Comparison of ENCODE assay signal across 7 cellular contexts in the genomic region with DNA sequence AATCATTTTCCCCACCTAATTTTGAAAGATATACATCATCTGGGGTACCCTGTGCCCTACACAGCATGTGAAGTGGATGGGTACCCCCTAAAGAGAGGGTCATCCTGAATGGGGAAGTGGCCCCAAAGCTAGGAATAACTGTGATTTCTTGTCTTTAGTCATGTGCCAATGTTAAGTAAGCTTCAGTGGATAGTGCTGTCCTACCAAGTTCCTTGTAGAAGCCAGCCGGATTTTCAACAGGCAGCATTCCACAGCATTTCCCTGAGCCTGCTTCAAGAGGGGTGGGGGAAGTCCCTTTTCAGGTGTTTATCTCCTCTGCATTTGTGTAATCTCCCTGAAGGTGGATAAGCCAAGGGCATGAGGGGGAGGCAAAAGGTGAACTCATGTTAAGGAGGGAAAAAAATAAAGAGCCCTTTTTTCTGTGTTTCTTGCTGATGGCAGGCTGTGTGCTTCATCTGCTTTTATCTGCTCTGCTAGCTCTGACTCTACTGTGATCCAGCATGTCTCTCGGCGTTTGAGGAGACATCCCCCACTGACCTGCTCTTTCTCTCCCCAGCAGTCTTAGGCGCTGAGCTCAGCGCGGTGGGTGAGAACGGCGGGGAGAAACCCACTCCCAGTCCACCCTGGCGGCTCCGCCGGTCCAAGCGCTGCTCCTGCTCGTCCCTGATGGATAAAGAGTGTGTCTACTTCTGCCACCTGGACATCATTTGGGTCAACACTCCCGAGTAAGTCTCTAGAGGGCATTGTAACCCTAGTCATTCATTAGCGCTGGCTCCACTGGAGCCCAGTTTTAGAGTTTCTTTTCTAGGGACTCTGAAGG. TPM values are rescaled to one million over a fixed set of nuclear protein-coding genes. Genes with fewer than 3 reads are reported as not detected.
DNase-seq lines count a peak whose midpoint lies in the region; ATAC-seq and TF ChIP-seq lines count a peak whose summit lies in the region.

No MANE protein-coding gene starts in this region.

- peaks cover 41% of the 10 kb centered on the region for H3K4me1 Mint-ChIP-seq in type B pancreatic cell (ENCODE audit: unreplicated experiment)
- H3K4me1 Mint-ChIP-seq in activated naive CD8-positive, alpha-beta T cell treated with anti-CD3 and anti-CD28 coated beads, Interleukin-2, amount 50 U/mL, for 24 hours, result peaks cover 15% of the 10 kb centered on the region
- peaks cover 14% of the 10 kb centered on the region for H3K4me1 Mint-ChIP-seq in activated naive CD4-positive, alpha-beta T cell treated with anti-CD3 and anti-CD28 coated beads for 36 hours (ENCODE audit: low read depth)

- H3K36me3 ChIP-seq in HEK293 (ENCODE audit: control insufficient read depth in 2 of 2, insufficient read depth in 1 of 2, low read length in 2 of 2), result no peaks in the 10 kb centered on the region
- H3K36me3 ChIP-seq in kidney epithelial cell (ENCODE audit: control insufficient read depth, insufficient read depth, low read length), result peaks cover 2% of the 10 kb centered on the region

- H3K9me3 Mint-ChIP-seq in type B pancreatic cell, result no peaks in the 10 kb centered on the region
- H3K9me3 Mint-ChIP-seq in activated naive CD8-positive, alpha-beta T cell treated with anti-CD3 and anti-CD28 coated beads, Interleukin-2, amount 50 U/mL, for 24 hours, result no peaks in the 10 kb centered on the region
- H3K9me3 Mint-ChIP-seq in activated naive CD4-positive, alpha-beta T cell treated with anti-CD3 and anti-CD28 coated beads for 36 hours, result no peaks in the 10 kb centered on the region

- H3K27me3 Mint-ChIP-seq in type B pancreatic cell, result peaks cover 15% of the 10 kb centered on the region
- peaks cover 37% of the 10 kb centered on the region for H3K27me3 Mint-ChIP-seq in activated naive CD8-positive, alpha-beta T cell treated with anti-CD3 and anti-CD28 coated beads, Interleukin-2, amount 50 U/mL, for 24 hours
- H3K27me3 Mint-ChIP-seq in activated naive CD4-positive, alpha-beta T cell treated with anti-CD3 and anti-CD28 coated beads for 36 hours (ENCODE audit: low read depth), result peaks cover 26% of the 10 kb centered on the region

- peaks cover 8% of the 10 kb centered on the region for H3K36me3 Mint-ChIP-seq in type B pancreatic cell
- H3K36me3 Mint-ChIP-seq in activated naive CD8-positive, alpha-beta T cell treated with anti-CD3 and anti-CD28 coated beads, Interleukin-2, amount 50 U/mL, for 24 hours (ENCODE audit: low read depth), result no peaks in the 10 kb centered on the region
- H3K36me3 Mint-ChIP-seq in activated naive CD4-positive, alpha-beta T cell treated with anti-CD3 and anti-CD28 coated beads for 36 hours (ENCODE audit: low read depth), result no peaks in the 10 kb centered on the region

- H3K27ac Mint-ChIP-seq in type B pancreatic cell, result peak overlapping the region; percentile 89
- H3K27ac Mint-ChIP-seq in activated naive CD8-positive, alpha-beta T cell treated with anti-CD3 and anti-CD28 coated beads, Interleukin-2, amount 50 U/mL, for 24 hours, result no peak overlapping the region
- no peak overlapping the region for H3K27ac Mint-ChIP-seq in activated naive CD4-positive, alpha-beta T cell treated with anti-CD3 and anti-CD28 coated beads for 36 hours

- DNase-seq in astrocyte of the hippocampus (ENCODE audit: low read depth, low spot score), result peak; percentile 71
- no peak for DNase-seq in kidney epithelial cell (ENCODE audit: low read depth)
- no peak for DNase-seq in type B pancreatic cell (ENCODE audit: extremely low spot score, unreplicated experiment)
- DNase-seq in activated naive CD8-positive, alpha-beta T cell treated with anti-CD3 and anti-CD28 coated beads, Interleukin-2, amount 50 U/mL, for 24 hours, result no peak
- no peak for DNase-seq in activated naive CD4-positive, alpha-beta T cell treated with anti-CD3 and anti-CD28 coated beads for 36 hours
- no peak for DNase-seq in 8988T

- CTCF ChIA-PET in HEK293 (lab: Yijun Ruan, JAX), result interaction anchor here (0.6 to 7.0 kb wide), 20 partner anchors 12 to 709 kb away, joined by 3 to 82 read pairs (median 4); no protein-coding TSS in a partner anchor
- CTCF ChIA-PET in activated naive CD4-positive, alpha-beta T cell treated with anti-CD3 and anti-CD28 coated beads for 36 hours (lab: Charles Lee), result interaction anchor here (0.6 to 1.5 kb wide), 3 partner anchors 70 to 590 kb away, joined by 3 read pairs; no protein-coding TSS in a partner anchor

- POLR2A ChIA-PET in HEK293 (lab: Yijun Ruan, JAX), result no interaction called here

- ATAC-seq in activated naive CD8-positive, alpha-beta T cell treated with anti-CD3 and anti-CD28 coated beads, Interleukin-2, amount 50 U/mL, for 24 hours, result no peak

- H3K9me3 ChIP-seq in HEK293 (ENCODE audit: control insufficient read depth, insufficient read depth, low read depth, low read length), result no peaks in the 10 kb centered on the region

- intact Hi-C loops in activated naive CD4-positive, alpha-beta T cell treated with anti-CD3 and anti-CD28 coated beads for 36 hours (cut with micrococcal nuclease), result loop anchor here (2.0 to 5.0 kb wide), 2 partner anchors 213 to 600 kb away; no protein-coding TSS in a partner anchor

- H3K4me3 Mint-ChIP-seq in type B pancreatic cell, result peak overlapping the region; percentile 90
- H3K4me3 Mint-ChIP-seq in activated naive CD8-positive, alpha-beta T cell treated with anti-CD3 and anti-CD28 coated beads, Interleukin-2, amount 50 U/mL, for 24 hours, result no peak overlapping the region
- no peak overlapping the region for H3K4me3 Mint-ChIP-seq in activated naive CD4-positive, alpha-beta T cell treated with anti-CD3 and anti-CD28 coated beads for 36 hours

- H3K4me1 ChIP-seq in HEK293 (ENCODE audit: control insufficient read depth, insufficient read depth, low read length), result peaks cover 9% of the 10 kb centered on the region; the same call in 1 of the 2 replicates

- 0 out of 2 replicates have a peak, but pooled peaks have one; percentile 18 for TF ChIP-seq CTCF in HEK293 (tag by site-specific recombination; IDR thresholded peaks at IDR 0.05)
- TF ChIP-seq CTCF in kidney epithelial cell (IDR thresholded peaks at IDR 0.05; ENCODE audit: insufficient read depth, low read length, poor library complexity, severe bottlenecking), result peak; percentile 47
- peak; percentile 23 for TF ChIP-seq CTCF in type B pancreatic cell (conservative IDR thresholded peaks at IDR 0.05)

- H3K4me3 ChIP-seq in HEK293 (ENCODE audit: low read depth, low read length), result peak overlapping the region; percentile 50
- peak overlapping the region; percentile 62 for H3K4me3 ChIP-seq in kidney epithelial cell (ENCODE audit: low read depth, low read length)

- no peak overlapping the region for H3K27ac ChIP-seq in HEK293 (ENCODE audit: extremely low read depth, low read depth, low read length)

- no peaks in the 10 kb centered on the region for H3K27me3 ChIP-seq in kidney epithelial cell (ENCODE audit: control insufficient read depth, insufficient read depth, low read length)

TF ChIP-seq in HEK293, 187 proteins besides CTCF, POLR2A, EP300 and RAD21:
- TF ChIP-seq ZNF112 (tag by site-specific recombination; IDR thresholded peaks at IDR 0.05) (no peak), ZNF596 (tag by site-specific recombination; IDR thresholded peaks at IDR 0.05) (no peak), ZNF654 (tag by site-specific recombination; IDR thresholded peaks at IDR 0.05; ENCODE audit: low read depth) (peak; percentile 41), ZNF114 (tag by site-specific recombination; IDR thresholded peaks at IDR 0.05) (no peak), ZNF341 (tag by site-specific recombination; IDR thresholded peaks at IDR 0.05; ENCODE audit: low read depth) (no peak), ZNF211 (tag by site-specific recombination; IDR thresholded peaks at IDR 0.05; ENCODE audit: low read depth) (no peak), GFI1B (tag by site-specific recombination; IDR thresholded peaks at IDR 0.05) (no peak)
- TF ChIP-seq, protein P1, sequence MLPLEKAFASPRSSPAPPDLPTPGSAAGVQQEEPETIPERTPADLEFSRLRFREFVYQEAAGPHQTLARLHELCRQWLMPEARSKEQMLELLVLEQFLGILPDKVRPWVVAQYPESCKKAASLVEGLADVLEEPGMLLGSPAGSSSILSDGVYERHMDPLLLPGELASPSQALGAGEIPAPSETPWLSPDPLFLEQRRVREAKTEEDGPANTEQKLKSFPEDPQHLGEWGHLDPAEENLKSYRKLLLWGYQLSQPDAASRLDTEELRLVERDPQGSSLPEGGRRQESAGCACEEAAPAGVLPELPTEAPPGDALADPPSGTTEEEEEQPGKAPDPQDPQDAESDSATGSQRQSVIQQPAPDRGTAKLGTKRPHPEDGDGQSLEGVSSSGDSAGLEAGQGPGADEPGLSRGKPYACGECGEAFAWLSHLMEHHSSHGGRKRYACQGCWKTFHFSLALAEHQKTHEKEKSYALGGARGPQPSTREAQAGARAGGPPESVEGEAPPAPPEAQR (tag by site-specific recombination; IDR thresholded peaks at IDR 0.05), result no peak

RNA-seq across cellular contexts. Expression of a gene that starts 1.8 kb away (rescaled TPM):
- total RNA-seq in kidney epithelial cell (53.3 and 59.8 TPM in 2 replicates), type B pancreatic cell (ENCODE audit: low replicate concordance) (8.9 and 20.3 TPM in 2 replicates)
- total RNA-seq in activated naive CD4-positive, alpha-beta T cell treated with anti-CD3 and anti-CD28 coated beads for 36 hours, result under 1 TPM; 0.15 to 0.24 TPM
